8 cellular contexts compared by ENCODE assay signal in genomic region chr16:4613636-4614570, GRCh38. TPM values are rescaled to one million over a fixed set of nuclear protein-coding genes. Genes with fewer than 3 reads are reported as not detected.
DNase-seq lines count a peak whose midpoint lies in the region; ATAC-seq and TF ChIP-seq lines count a peak whose summit lies in the region.

No MANE protein-coding gene starts in this region.

- 1% methylated on average over 49 to 92 of the region's 92 CpGs for WGBS in psoas muscle, 3 donors

- peak overlapping the region; percentile 29 for H3K27ac ChIP-seq in foreskin keratinocyte
- peak overlapping the region; percentile 97 for H3K27ac ChIP-seq in psoas muscle

- H3K36me3 ChIP-seq in psoas muscle (ENCODE audit: insufficient read depth in 1 of 2, low read depth in 1 of 2): peaks cover 0 to 9% of the 10 kb centered on the region in 2 donors

- ATAC-seq in foreskin keratinocyte: peak; percentile 0
- no peak for ATAC-seq in psoas muscle
- no peak for ATAC-seq in GM19455 (IDR thresholded peaks at IDR 0.05; ENCODE audit: unreplicated experiment)

- TF ChIP-seq CTCF in foreskin keratinocyte (conservative IDR thresholded peaks at IDR 0.05) (no peak), psoas muscle (IDR thresholded peaks at IDR 0.05) (no peak)

- DNase-seq in EL (peak; percentile 43), M059J (ENCODE audit: low read depth) (peak; percentile 31), foreskin keratinocyte (no peak), psoas muscle (peak; percentile 49 to 70), NCI-H1436 (lab: John Stamatoyannopoulos, UW) (no peak), hippocampal formation (lab: John Stamatoyannopoulos, UW) (no peak)
- peak; percentile 64 for DNase-seq in activated T-cell treated with anti-CD3 and anti-CD28 coated beads, Interleukin-2, amount 50 U/mL, for 48 hours

- intact Hi-C loops in psoas muscle (cut with DNase I): no loop called here

- peak overlapping the region; percentile 80 for H3K4me3 ChIP-seq in psoas muscle

- H3K27me3 ChIP-seq in foreskin keratinocyte: no peaks in the 10 kb centered on the region
- H3K27me3 ChIP-seq in psoas muscle (ENCODE audit: insufficient read depth in 3 of 3, low read length in 2 of 3): no peaks in the 10 kb centered on the region

- no peaks in the 10 kb centered on the region for H3K9me3 ChIP-seq in psoas muscle

- H3K4me1 ChIP-seq in foreskin keratinocyte: peaks cover 10% of the 10 kb centered on the region
- H3K4me1 ChIP-seq in psoas muscle: peaks cover 45% of the 10 kb centered on the region

RNA-seq across cellular contexts. Expression of gene UBALD1, which starts 0.8 kb away (rescaled TPM):
- total RNA-seq in M059J (2014; rRNA removed; shearing (Covaris generic)): 4.5 and 8.4 TPM in 2 replicates
- total RNA-seq in foreskin keratinocyte: 11.5 and 11.9 TPM in 2 replicates
- polyA plus RNA-seq in foreskin keratinocyte: 22.4 and 23.5 TPM in 2 replicates
- total RNA-seq in psoas muscle: 10 to 100 TPM; 23.0 to 47.5 (median 37.5) TPM
- polyA plus RNA-seq in psoas muscle: 10 to 100 TPM; 13.6 to 40.2 (median 28.3) TPM

RNA-seq across cellular contexts. Expression of gene MGRN1, which starts 10.7 kb away (rescaled TPM):
- total RNA-seq in M059J (2014; rRNA removed; shearing (Covaris generic)): 30.9 and 46.2 TPM in 2 replicates
- total RNA-seq in foreskin keratinocyte (20.2 and 21.8 TPM in 2 replicates), psoas muscle (10 to 100 TPM; 44.2 to 63.1 (median 59.4) TPM)
- polyA plus RNA-seq in foreskin keratinocyte (10.0 and 12.0 TPM in 2 replicates), psoas muscle (10 to 100 TPM; 20.2 to 36.3 (median 24.6) TPM)

RNA-seq across cellular contexts. Expression of gene C16orf96, which starts 57.8 kb away (rescaled TPM):
- not detected in 2 replicates for total RNA-seq in M059J (2014; rRNA removed; shearing (Covaris generic))
- total RNA-seq in foreskin keratinocyte (not detected in 2 replicates), psoas muscle (under 1 TPM in 3 of 4 donors, not detected in 1; 0.04 to 0.32 (median 0.07) TPM)
- polyA plus RNA-seq in foreskin keratinocyte (not detected in 2 replicates), psoas muscle (under 1 TPM in 1 of 3 donors, not detected in 2; 0.05 TPM)

Comparison
In these comparisons a context has a peak if more than half of its experiments do, and no peak if none do; other contexts are left out.
1. DNase-seq: peak in EL (single experiment), M059J (single experiment), activated T-cell treated with anti-CD3 and anti-CD28 coated beads, Interleukin-2, amount 50 U/mL, for 48 hours (2 of 2) and psoas muscle (2 of 2); none in foreskin keratinocyte (0 of 2), NCI-H1436 (single experiment) and hippocampal formation (0 of 2).